ENCODE assay signal across 8 cellular contexts in the genomic region with DNA sequence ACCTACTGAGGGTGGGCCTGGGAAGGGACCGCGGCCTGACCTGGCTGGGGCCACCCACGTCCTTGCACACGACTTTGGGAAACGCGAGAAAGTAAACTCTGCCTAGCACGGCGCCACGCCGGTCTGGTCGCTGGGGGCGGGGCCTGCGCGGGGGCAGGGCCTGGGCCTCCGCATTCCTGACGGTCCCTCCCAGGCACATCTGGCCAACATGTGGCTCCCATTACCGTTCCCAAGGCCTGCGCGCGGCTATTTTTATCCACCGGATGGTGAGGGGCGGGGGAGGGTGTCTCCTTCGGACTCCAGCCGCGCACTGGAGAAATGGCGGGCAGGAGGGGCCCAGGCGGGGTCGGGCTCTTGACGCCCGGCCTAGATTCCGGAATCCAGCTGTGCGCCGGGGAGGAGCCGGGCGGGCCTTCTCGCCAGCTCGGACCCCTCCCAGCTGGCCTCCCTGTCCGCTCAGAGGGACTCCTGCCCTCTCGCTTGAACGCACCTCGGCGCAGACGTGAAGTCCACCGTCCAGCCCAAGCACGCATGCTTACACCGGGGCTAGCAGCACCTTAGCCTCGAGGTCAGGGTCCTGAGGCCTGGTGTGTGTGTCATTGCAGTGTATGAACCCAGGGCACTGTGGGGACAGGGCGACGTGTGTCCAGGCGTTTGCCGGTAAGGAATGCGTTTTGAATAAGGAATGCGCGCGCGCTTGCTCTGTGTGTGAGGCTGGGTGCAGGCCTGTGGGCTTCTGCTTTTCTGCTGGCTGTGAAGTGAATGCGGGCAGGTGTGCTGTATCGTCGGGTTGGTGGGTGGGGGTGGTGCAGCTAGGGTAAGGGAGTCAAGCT. TPM values are rescaled to one million over a fixed set of nuclear protein-coding genes. Genes with fewer than 3 reads are reported as not detected.
DNase-seq lines count a peak whose midpoint lies in the region; ATAC-seq and TF ChIP-seq lines count a peak whose summit lies in the region.

No MANE protein-coding gene starts in this region.

- H3K4me3 Mint-ChIP-seq in dendritic cell treated with granulocyte-macrophage colony-stimulating factor and Interleukin-4, amounts not matched to agents 40 ng/mL and 50 ng/mL, for 4 days = peak overlapping the region; percentile 83

- intact Hi-C loops in dendritic cell treated with granulocyte-macrophage colony-stimulating factor and Interleukin-4, amounts not matched to agents 40 ng/mL and 50 ng/mL, for 4 days (cut with micrococcal nuclease) = loop anchor here (5.0 kb wide), 1 partner anchor 46 kb away; no protein-coding TSS in a partner anchor
- intact Hi-C loops in lower lobe of right lung (cut with DNase I) = no loop called here
- intact Hi-C loops in thyroid gland (cut with DNase I) = no loop called here

- H3K36me3 Mint-ChIP-seq in dendritic cell treated with granulocyte-macrophage colony-stimulating factor and Interleukin-4, amounts not matched to agents 40 ng/mL and 50 ng/mL, for 4 days (ENCODE audit: low read depth) = peaks cover 16% of the 10 kb centered on the region

- H3K27me3 Mint-ChIP-seq in dendritic cell treated with granulocyte-macrophage colony-stimulating factor and Interleukin-4, amounts not matched to agents 40 ng/mL and 50 ng/mL, for 4 days = peaks cover 31% of the 10 kb centered on the region

- H3K36me3 ChIP-seq in OCI-LY1 (ENCODE audit: insufficient read depth, low read length) = 0 out of 2 replicates have a peak, but pooled peaks cover 7% of the 10 kb centered on the region
- no peaks in the 10 kb centered on the region for H3K36me3 ChIP-seq in lower lobe of right lung
- H3K36me3 ChIP-seq in thyroid gland = no peaks in the 10 kb centered on the region

- no peak overlapping the region for H2AFZ ChIP-seq in OCI-LY1 (ENCODE audit: low read length)

- H3K27me3 ChIP-seq in OCI-LY1 (ENCODE audit: insufficient read depth, low read length) (no peaks in the 10 kb centered on the region; the same call in 1 of the 2 replicates), lower lobe of right lung (ENCODE audit: low read depth) (no peaks in the 10 kb centered on the region), thyroid gland (no peaks in the 10 kb centered on the region), foreskin keratinocyte (no peaks in the 10 kb centered on the region)

- H3K4me2 ChIP-seq in OCI-LY1 (ENCODE audit: low read length) = peak overlapping the region; percentile 56

- H3K4me1 ChIP-seq in OCI-LY1 (ENCODE audit: insufficient read depth, low read length, severe bottlenecking) (peaks cover 35% of the 10 kb centered on the region), lower lobe of right lung (peaks cover 32% of the 10 kb centered on the region), thyroid gland (peaks cover 22 to 30% of the 10 kb centered on the region in 2 donors), foreskin keratinocyte (peaks cover 6% of the 10 kb centered on the region)

- ATAC-seq in lower lobe of right lung = peak; percentile 67 to 71
- no peak for ATAC-seq in foreskin keratinocyte
- ATAC-seq in HG03439 (IDR thresholded peaks at IDR 0.05; ENCODE audit: unreplicated experiment) = no peak

- no peaks in the 10 kb centered on the region for H3K9me3 ChIP-seq in OCI-LY1 (ENCODE audit: low read length)
- no peaks in the 10 kb centered on the region for H3K9me3 ChIP-seq in lower lobe of right lung
- H3K9me3 ChIP-seq in thyroid gland = no peaks in the 10 kb centered on the region

- H3K27ac Mint-ChIP-seq in dendritic cell treated with granulocyte-macrophage colony-stimulating factor and Interleukin-4, amounts not matched to agents 40 ng/mL and 50 ng/mL, for 4 days = peak overlapping the region; percentile 86

- no peak overlapping the region; the same call in 1 of the 2 replicates for H3K9ac ChIP-seq in OCI-LY1 (ENCODE audit: low read length)

- H3F3A ChIP-seq in OCI-LY1 (ENCODE audit: insufficient read depth, low read length) = no peaks in the 10 kb centered on the region

- WGBS in thyroid gland, 2 donors = 53 to 56% methylated on average over 5 to 33 of the region's 59 CpGs

- H4K20me1 ChIP-seq in OCI-LY1 (ENCODE audit: insufficient read depth, low read length) = no peaks in the 10 kb centered on the region

- DNase-seq in DMS53 treated with DMSO at 0.1 percent for 48 hours (lab: John Stamatoyannopoulos, UW; ENCODE audit: unreplicated experiment) (peak; percentile 40), lower lobe of right lung (peak; percentile 74), thyroid gland (peak; percentile 57 to 58), foreskin keratinocyte (no peak), DMS79 treated with DMSO at 0.1 percent for 48 hours (lab: John Stamatoyannopoulos, UW) (no peak)

- H3K27ac ChIP-seq in OCI-LY1 (ENCODE audit: low read depth, low read length, poor library complexity, severe bottlenecking) (no peak overlapping the region), lower lobe of right lung (peak overlapping the region; percentile 86), thyroid gland (peak overlapping the region in 2 of 3 donors; percentile 56 to 88), foreskin keratinocyte (no peak overlapping the region)

- no peaks in the 10 kb centered on the region for H3K79me2 ChIP-seq in OCI-LY1 (ENCODE audit: insufficient read depth, low read length)

- H3K4me3 ChIP-seq in OCI-LY1 (ENCODE audit: low read depth, low read length, poor library complexity, severe bottlenecking) (peak overlapping the region; percentile 45), lower lobe of right lung (peak overlapping the region; percentile 84), thyroid gland (replicated peaks in 1 of 3) (peak overlapping the region in 1 of 3 donors; percentile 31)

- TF ChIP-seq POLR2A in thyroid gland (IDR thresholded peaks at IDR 0.05) = peak in 1 of 2 donors; percentile 22

- H3K4me1 Mint-ChIP-seq in dendritic cell treated with granulocyte-macrophage colony-stimulating factor and Interleukin-4, amounts not matched to agents 40 ng/mL and 50 ng/mL, for 4 days (ENCODE audit: low read depth) = peaks cover 38% of the 10 kb centered on the region

- TF ChIP-seq CTCF in OCI-LY1 (IDR thresholded peaks at IDR 0.05; ENCODE audit: low read length) (no peak), lower lobe of right lung (IDR thresholded peaks at IDR 0.05) (no peak), thyroid gland (IDR thresholded peaks at IDR 0.05) (no peak), foreskin keratinocyte (conservative IDR thresholded peaks at IDR 0.05) (no peak)

- H3K9me3 Mint-ChIP-seq in dendritic cell treated with granulocyte-macrophage colony-stimulating factor and Interleukin-4, amounts not matched to agents 40 ng/mL and 50 ng/mL, for 4 days = no peaks in the 10 kb centered on the region

- H3K9me2 ChIP-seq in OCI-LY1 (ENCODE audit: low read depth, low read length) = no peaks in the 10 kb centered on the region

RNA-seq across cellular contexts. Expression of a gene that starts 2.1 kb away (rescaled TPM):
- 25.7 TPM for total RNA-seq in lower lobe of right lung
- 10 to 100 TPM; 30.7 to 71.5 (median 52.5) TPM for total RNA-seq in thyroid gland
- total RNA-seq in foreskin keratinocyte = 19.5 and 28.7 TPM in 2 replicates
- 24.8 and 38.2 TPM in 2 replicates for polyA plus RNA-seq in foreskin keratinocyte

RNA-seq across cellular contexts. Expression of a gene that starts 15.2 kb away (rescaled TPM):
- total RNA-seq in lower lobe of right lung = 8.5 TPM
- total RNA-seq in thyroid gland = 10 to 100 TPM; 10.7 to 25.1 (median 16.9) TPM
- total RNA-seq in foreskin keratinocyte = 5.5 and 6.9 TPM in 2 replicates
- 2.3 and 3.5 TPM in 2 replicates for polyA plus RNA-seq in foreskin keratinocyte

Comparison
In these comparisons a context has a peak if more than half of its experiments do, and no peak if none do; other contexts are left out.
1. DNase-seq: peak in DMS53 treated with DMSO at 0.1 percent for 48 hours (single experiment), lower lobe of right lung (single experiment) and thyroid gland (2 of 2); none in foreskin keratinocyte (0 of 2) and DMS79 treated with DMSO at 0.1 percent for 48 hours (single experiment).
2. H3K27ac ChIP-seq: peak in lower lobe of right lung (single experiment) and thyroid gland (2 of 3); none in OCI-LY1 (single experiment) and foreskin keratinocyte (single experiment).
3. ATAC-seq: peak in lower lobe of right lung (2 of 2); none in foreskin keratinocyte (single experiment) and HG03439 (single experiment).